In the genomic region with DNA sequence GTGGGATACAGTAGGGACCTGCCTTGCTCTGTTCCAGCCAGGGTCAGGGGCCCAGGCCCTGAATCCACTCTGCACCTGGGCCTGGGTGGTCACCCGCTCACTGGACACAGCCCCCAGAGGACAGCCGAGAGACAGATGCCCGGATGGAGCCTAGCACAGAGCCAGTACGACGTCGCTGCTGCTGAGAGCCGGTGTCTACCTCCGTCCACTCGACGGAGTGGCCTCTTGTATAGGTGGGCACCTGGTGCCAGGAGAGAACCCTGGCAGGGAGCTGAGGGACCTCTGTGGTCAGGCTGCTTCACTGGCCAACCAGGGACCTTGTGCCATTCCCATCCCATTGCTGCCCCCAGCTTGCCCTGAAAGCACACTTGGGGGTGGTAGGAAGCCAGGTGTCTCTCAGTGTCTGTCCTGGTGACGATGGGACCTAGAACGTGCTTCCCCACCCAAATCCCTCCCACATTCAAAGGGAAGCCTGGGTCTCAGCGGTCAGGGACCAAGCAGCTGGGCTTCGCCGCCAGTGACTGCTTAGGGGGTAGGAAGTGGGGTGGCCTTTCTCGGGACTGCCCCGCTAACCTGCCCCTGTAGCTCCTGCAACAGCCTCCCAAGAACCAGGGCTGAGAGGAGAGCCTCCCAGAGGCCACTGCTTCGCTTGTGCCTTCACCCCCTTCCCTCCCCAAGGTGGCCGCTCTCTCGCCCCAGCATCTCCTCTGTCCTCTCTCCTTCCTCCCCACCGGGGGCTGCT, we compare ENCODE assay signal across 14 cellular contexts. TPM values are rescaled to one million over a fixed set of nuclear protein-coding genes. Genes with fewer than 3 reads are reported as not detected.
A peak's percentile ranks its signal among the peaks of the same experiment; 100 is the strongest.
DNase-seq lines count a peak whose midpoint lies in the region; ATAC-seq, FAIRE-seq and TF ChIP-seq lines count a peak whose summit lies in the region.
"Had no signal": no experiment of that assay in that cellular context is flagged by ENCODE, and none has a peak within 500 bp of the region (broad histone marks: within the 10 kb centered on the region; RNA-seq: fewer than 3 reads in every experiment).

No MANE protein-coding gene starts in this region.

- POLR2A ChIA-PET in endothelial cell of umbilical vein (lab: Charles Lee) = interaction anchor here (1.8 kb wide), 1 partner anchor 14 kb away, joined by 5 read pairs; a partner anchor contains a TSS

- DNase-seq in T-helper 2 cell treated with Interferon-gamma antibody and Interleukin-4, amounts not matched to agents 5 μg/mL and 100 μg/mL, for 36 hours (ENCODE audit: low spot score) = no peak
- DNase-seq in T-helper 2 cell (no peak), HL-60 (ENCODE audit: low read depth in 1 of 2, low spot score in 1 of 2) (no peak), endothelial cell of umbilical vein (ENCODE audit: low read depth, low spot score) (no peak), gastrocnemius medialis (no peak), breast epithelium (ENCODE audit: low spot score in 2 of 2) (no peak), HT-29 (ENCODE audit: low spot score) (no peak)
- DNase-seq: NCI-H1092, NCI-H345, OCI-M1 had no signal

- H3K4me3 ChIP-seq in HL-60 (replicated peaks; ENCODE audit: insufficient read depth, low read length) = no peak overlapping the region
- H3K4me3 ChIP-seq in endothelial cell of umbilical vein (replicated peaks in 1 of 3; ENCODE audit: insufficient read depth in 1 of 3, low read depth in 1 of 3, low read length in 3 of 3) = no peak overlapping the region
- no peak overlapping the region for H3K4me3 ChIP-seq in gastrocnemius medialis
- H3K4me3 ChIP-seq in breast epithelium = no peak overlapping the region
- H3K4me3 ChIP-seq: mucosa of descending colon had no signal

- H3K27ac ChIP-seq in HL-60 (replicated peaks) (peak overlapping the region; percentile 38; the same call in 1 of the 2 replicates), endothelial cell of umbilical vein (ENCODE audit: insufficient read depth, low read depth, low read length) (peak overlapping the region; percentile 90), gastrocnemius medialis (peak overlapping the region; percentile 64 to 81 (median 69)), breast epithelium (no peak overlapping the region)

- H3K4me2 ChIP-seq in endothelial cell of umbilical vein (ENCODE audit: insufficient read depth, low read length) = no peak overlapping the region

- no peaks in the 10 kb centered on the region for H3K9me1 ChIP-seq in endothelial cell of umbilical vein (replicated peaks; ENCODE audit: control insufficient read depth, extremely low read depth, insufficient read depth, low read length)

- no peak for ATAC-seq in gastrocnemius medialis
- no peak for ATAC-seq in GM18502 (IDR thresholded peaks at IDR 0.05; ENCODE audit: poor library complexity, unreplicated experiment)
- ATAC-seq: mucosa of descending colon had no signal

- in situ Hi-C loops in gastrocnemius medialis (cut with MboI; ENCODE audit: low sequenced_read_pairs in 4 of 4) = no loop called here

- H3K4me3 Mint-ChIP-seq in T-helper 2 cell treated with Interferon-gamma antibody and Interleukin-4, amounts not matched to agents 5 μg/mL and 100 μg/mL, for 36 hours = no peak overlapping the region
- H3K4me3 Mint-ChIP-seq: brain had no signal

- peaks cover 9% of the 10 kb centered on the region for H3K4me1 Mint-ChIP-seq in T-helper 2 cell treated with Interferon-gamma antibody and Interleukin-4, amounts not matched to agents 5 μg/mL and 100 μg/mL, for 36 hours (ENCODE audit: low read depth)

- H4K20me1 ChIP-seq in endothelial cell of umbilical vein (replicated peaks; ENCODE audit: control insufficient read depth, extremely low read depth, insufficient read depth, low read length) = no peaks in the 10 kb centered on the region

- no peaks in the 10 kb centered on the region for H3K36me3 Mint-ChIP-seq in T-helper 2 cell treated with Interferon-gamma antibody and Interleukin-4, amounts not matched to agents 5 μg/mL and 100 μg/mL, for 36 hours (ENCODE audit: low read depth)
- H3K36me3 Mint-ChIP-seq: brain had no signal

- dilution Hi-C loops in endothelial cell of umbilical vein (cut with MboI; ENCODE audit: extremely low pct_ligation_motif_present, low sequenced_read_pairs) = no loop called here

- H3K27me3 ChIP-seq in HL-60 (ENCODE audit: insufficient read depth, poor library complexity, severe bottlenecking) (no peaks in the 10 kb centered on the region), endothelial cell of umbilical vein (ENCODE audit: control insufficient read depth in 2 of 2, insufficient read depth in 2 of 2, low read length in 2 of 2) (no peaks in the 10 kb centered on the region), gastrocnemius medialis (no peaks in the 10 kb centered on the region), breast epithelium (peaks cover 0 to 10% of the 10 kb centered on the region in 2 donors)

- H3K79me2 ChIP-seq in endothelial cell of umbilical vein (ENCODE audit: control insufficient read depth, insufficient read depth, low read length) = no peaks in the 10 kb centered on the region

- H3K4me1 ChIP-seq in endothelial cell of umbilical vein (ENCODE audit: control insufficient read depth, extremely low read depth, insufficient read depth, low read length) (peaks cover 38% of the 10 kb centered on the region), gastrocnemius medialis (peaks cover 45 to 61% of the 10 kb centered on the region in 2 donors), breast epithelium (no peaks in the 10 kb centered on the region)

- CTCF ChIA-PET in endothelial cell of umbilical vein (lab: Charles Lee) = interaction anchor here (1.1 to 1.5 kb wide), 4 partner anchors 11 to 28 kb away, joined by 3 to 9 read pairs (median 6); no protein-coding TSS in a partner anchor

- H3K9me3 ChIP-seq in endothelial cell of umbilical vein (replicated peaks; ENCODE audit: control insufficient read depth, insufficient read depth, low read length) (no peaks in the 10 kb centered on the region), gastrocnemius medialis (no peaks in the 10 kb centered on the region), breast epithelium (no peaks in the 10 kb centered on the region)
- H3K9me3 ChIP-seq: mucosa of descending colon had no signal

- intact Hi-C loops in endothelial cell of umbilical vein (cut with micrococcal nuclease) = no loop called here
- intact Hi-C loops in gastrocnemius medialis (cut with DNase I; ENCODE audit: low total_unique reads) = no loop called here
- intact Hi-C loops in breast epithelium (cut with DNase I; ENCODE audit: low total_unique reads) = loop anchor here (10.0 kb wide), 1 partner anchor 326 kb away; no protein-coding TSS in a partner anchor

- peak overlapping the region; percentile 53 for H3K9ac ChIP-seq in endothelial cell of umbilical vein (replicated peaks; ENCODE audit: extremely low read depth, insufficient read depth, low read length)

- H3K9me3 Mint-ChIP-seq in T-helper 2 cell treated with Interferon-gamma antibody and Interleukin-4, amounts not matched to agents 5 μg/mL and 100 μg/mL, for 36 hours = no peaks in the 10 kb centered on the region
- H3K9me3 Mint-ChIP-seq: brain had no signal

- H3K27me3 Mint-ChIP-seq in T-helper 2 cell treated with Interferon-gamma antibody and Interleukin-4, amounts not matched to agents 5 μg/mL and 100 μg/mL, for 36 hours (ENCODE audit: low read depth) = no peaks in the 10 kb centered on the region

- no peak for FAIRE-seq in endothelial cell of umbilical vein (lab: Jason Lieb, UNC)
- FAIRE-seq: H1 had no signal

- TF ChIP-seq CTCF in HL-60 (IDR thresholded peaks at IDR 0.05; ENCODE audit: insufficient read depth, low read length) (no peak), endothelial cell of umbilical vein (IDR thresholded peaks at IDR 0.05; ENCODE audit: extremely low read depth in 1 of 2, insufficient read depth in 1 of 2, low read depth in 1 of 2, low read length in 2 of 2) (no peak), gastrocnemius medialis (IDR thresholded peaks at IDR 0.05 in 4 of 5, conservative IDR thresholded peaks at IDR 0.05 in 1 of 5) (no peak), breast epithelium (IDR thresholded peaks at IDR 0.05) (no peak)

- H3K27ac Mint-ChIP-seq in T-helper 2 cell treated with Interferon-gamma antibody and Interleukin-4, amounts not matched to agents 5 μg/mL and 100 μg/mL, for 36 hours = peak overlapping the region; percentile 12
- H3K27ac Mint-ChIP-seq: brain had no signal

- BruUV-seq in endothelial cell of umbilical vein (replicated peaks; lab: Mats Ljungman, UMichigan) = no TSS peak

- no peak overlapping the region for H2AFZ ChIP-seq in endothelial cell of umbilical vein (ENCODE audit: low read depth, low read length)

- H3K36me3 ChIP-seq in endothelial cell of umbilical vein (ENCODE audit: control insufficient read depth in 2 of 2, extremely low read depth in 1 of 2, insufficient read depth in 2 of 2, low read length in 2 of 2) (no peaks in the 10 kb centered on the region), gastrocnemius medialis (no peaks in the 10 kb centered on the region), breast epithelium (no peaks in the 10 kb centered on the region)

- TF ChIP-seq POLR2A in endothelial cell of umbilical vein (IDR thresholded peaks at IDR 0.05; ENCODE audit: low read depth, low read length) (no peak), gastrocnemius medialis (IDR thresholded peaks at IDR 0.05) (no peak), breast epithelium (IDR thresholded peaks at IDR 0.05) (no peak)

RNA-seq across cellular contexts. Expression of a gene that starts 10.3 kb away (rescaled TPM):
- total RNA-seq in endothelial cell of umbilical vein = 88.0 and 104 TPM in 2 replicates
- polyA plus RNA-seq in endothelial cell of umbilical vein = 44.1 and 61.1 TPM in 2 replicates
- polyA plus RNA-seq in endothelial cell of umbilical vein (2011; cell fraction: cytosol; rRNA removed) = 50.7 and 54.4 TPM in 2 replicates
- polyA plus RNA-seq in endothelial cell of umbilical vein (2011; cell fraction: nucleus; rRNA removed) = 68.9 and 69.2 TPM in 2 replicates
- polyA plus RNA-seq in endothelial cell of umbilical vein (2012) = 59.7 and 68.3 TPM in 2 replicates
- polyA minus RNA-seq in endothelial cell of umbilical vein = 115 and 119 TPM in 2 replicates
- 11.3 TPM for polyA minus RNA-seq in endothelial cell of umbilical vein (2011; cell fraction: cytosol; rRNA and poly(A)+ RNA removed)
- polyA minus RNA-seq in endothelial cell of umbilical vein (2011; cell fraction: nucleus; rRNA and poly(A)+ RNA removed) = 51.1 and 53.1 TPM in 2 replicates
- 10 to 100 TPM; 32.7 to 38.7 (median 34.8) TPM for total RNA-seq in gastrocnemius medialis
- total RNA-seq in breast epithelium = 10 to 100 TPM; 23.3 to 37.3 (median 26.5) TPM
- 17.1 and 18.6 TPM in 2 replicates for total RNA-seq in HT-29 (2014; rRNA removed; shearing (Covaris generic))

RNA-seq across cellular contexts. Expression of a gene that starts 14.1 kb away (rescaled TPM):
- total RNA-seq in endothelial cell of umbilical vein (32.4 and 32.9 TPM in 2 replicates), gastrocnemius medialis (10 to 100 TPM; 18.8 to 25.2 (median 23.1) TPM), breast epithelium (10 to 100 TPM; 19.0 to 23.6 (median 23.6) TPM)
- 23.2 and 26.1 TPM in 2 replicates for polyA plus RNA-seq in endothelial cell of umbilical vein
- polyA plus RNA-seq in endothelial cell of umbilical vein (2011; cell fraction: cytosol; rRNA removed) = 21.4 and 21.7 TPM in 2 replicates
- 18.9 and 19.7 TPM in 2 replicates for polyA plus RNA-seq in endothelial cell of umbilical vein (2011; cell fraction: nucleus; rRNA removed)
- polyA plus RNA-seq in endothelial cell of umbilical vein (2012) = 19.8 and 23.4 TPM in 2 replicates
- polyA minus RNA-seq in endothelial cell of umbilical vein = 25.6 and 29.5 TPM in 2 replicates
- polyA minus RNA-seq in endothelial cell of umbilical vein (2011; cell fraction: cytosol; rRNA and poly(A)+ RNA removed) = 7.7 TPM
- 24.2 and 29.1 TPM in 2 replicates for polyA minus RNA-seq in endothelial cell of umbilical vein (2011; cell fraction: nucleus; rRNA and poly(A)+ RNA removed)
- 13.5 and 23.9 TPM in 2 replicates for total RNA-seq in HT-29 (2014; rRNA removed; shearing (Covaris generic))

Comparison
In these comparisons a context has a peak if more than half of its experiments do, and no peak if none do; other contexts are left out.
1. H3K27ac ChIP-seq: peak in HL-60 (single experiment), endothelial cell of umbilical vein (single experiment) and gastrocnemius medialis (4 of 4); none in breast epithelium (0 of 2).